Comparison of ENCODE assay signal across 24 cellular contexts in genomic region chr20:25047766-25048165, GRCh38. TPM values are rescaled to one million over a fixed set of nuclear protein-coding genes. Genes with fewer than 3 reads are reported as not detected.
DNase-seq lines count a peak whose midpoint lies in the region; ATAC-seq lines count a peak whose summit lies in the region.
"Had no signal": no experiment of that assay in that cellular context is flagged by ENCODE, and none has a peak within 500 bp of the region (broad histone marks: within the 10 kb centered on the region; RNA-seq: fewer than 3 reads in every experiment).

No MANE protein-coding gene starts in this region.

- H3K9me3 ChIP-seq in CD4-positive, alpha-beta memory T cell (ENCODE audit: control insufficient read depth in 1 of 2, low read length in 2 of 2) = no peaks in the 10 kb centered on the region
- no peaks in the 10 kb centered on the region for H3K9me3 ChIP-seq in T-helper 17 cell (ENCODE audit: control insufficient read depth, low read length, poor library complexity, severe bottlenecking)
- H3K9me3 ChIP-seq: SJCRH30, tibial artery had no signal

- peaks cover 4 to 28% of the 10 kb centered on the region in 2 donors for H3K36me3 Mint-ChIP-seq in CD4-positive, alpha-beta memory T cell
- peaks cover 3% of the 10 kb centered on the region for H3K36me3 Mint-ChIP-seq in T-helper 17 cell (ENCODE audit: low read depth)
- no peaks in the 10 kb centered on the region for H3K36me3 Mint-ChIP-seq in stimulated activated effector memory CD8-positive, alpha-beta T cell treated with anti-CD3 and anti-CD28 coated beads, Interleukin-12 subunit alpha, Interleukin-12 subunit beta, amount 100 ng/mL, for 72 hours
- H3K36me3 Mint-ChIP-seq: stimulated activated memory B cell treated with anti-CD40 and anti-IgM and Interleukin-4, amounts not matched to agents 10 μg/mL and 1 μg/mL and 100 μg/mL, for 72 hours had no signal

- peaks cover 12% of the 10 kb centered on the region for H3K36me3 ChIP-seq in CD4-positive, alpha-beta memory T cell (ENCODE audit: insufficient read depth, low read length)
- H3K36me3 ChIP-seq: cardiac muscle cell, SJCRH30 had no signal

- intact Hi-C loops in CD4-positive, alpha-beta memory T cell (cut with micrococcal nuclease) = no loop called here

- H3K27me3 Mint-ChIP-seq in CD4-positive, alpha-beta memory T cell = no peaks in the 10 kb centered on the region
- H3K27me3 Mint-ChIP-seq in T-helper 17 cell = no peaks in the 10 kb centered on the region
- H3K27me3 Mint-ChIP-seq: activated CD4-positive, alpha-beta T cell treated with anti-CD3 and anti-CD28 coated beads, Interleukin-2, amount 10 ng/mL, durations not matched to agents 7 days and 5 days; stimulated activated memory B cell treated with anti-CD40 and anti-IgM and Interleukin-4, amounts not matched to agents 10 μg/mL and 1 μg/mL and 100 μg/mL, for 72 hours had no signal

- peak overlapping the region in 6 of 7 donors; percentile 35 to 92 (median 72) for H3K27ac Mint-ChIP-seq in CD4-positive, alpha-beta memory T cell
- H3K27ac Mint-ChIP-seq in T-helper 17 cell = peak overlapping the region; percentile 61
- H3K27ac Mint-ChIP-seq in stimulated activated effector memory CD8-positive, alpha-beta T cell treated with anti-CD3 and anti-CD28 coated beads, Interleukin-12 subunit alpha, Interleukin-12 subunit beta, amount 100 ng/mL, for 72 hours = peak overlapping the region; percentile 75
- H3K27ac Mint-ChIP-seq: activated CD4-positive, alpha-beta T cell treated with anti-CD3 and anti-CD28 coated beads, Interleukin-2, amount 10 ng/mL, durations not matched to agents 7 days and 5 days had no signal

- peaks cover 19% of the 10 kb centered on the region for H3K4me1 ChIP-seq in CD4-positive, alpha-beta memory T cell (ENCODE audit: insufficient read depth, low read length)

- H3K27ac ChIP-seq in CD4-positive, alpha-beta memory T cell (ENCODE audit: low read depth, low read length) = no peak overlapping the region
- H3K27ac ChIP-seq in layer of hippocampus (ENCODE audit: low read depth, low read length) = peak overlapping the region; percentile 65
- H3K27ac ChIP-seq: cardiac muscle cell, SJCRH30 had no signal

- no peaks in the 10 kb centered on the region for H3K27me3 ChIP-seq in CD4-positive, alpha-beta memory T cell (ENCODE audit: insufficient read depth, low read length)
- H3K27me3 ChIP-seq in layer of hippocampus (ENCODE audit: control insufficient read depth, insufficient read depth, low read length) = no peaks in the 10 kb centered on the region
- H3K27me3 ChIP-seq: tibial artery had no signal

- CTCF ChIA-PET in CD4-positive, alpha-beta memory T cell (lab: Charles Lee; ENCODE audit: partially characterized antibody) = interaction anchor here (1.0 to 1.2 kb wide), 2 partner anchors 15 to 53 kb away, joined by 3 to 4 read pairs; no protein-coding TSS in a partner anchor

- peak; percentile 8 to 59 (median 25) for DNase-seq in CD4-positive, alpha-beta memory T cell
- DNase-seq in T-helper 17 cell (no peak), SK-N-DZ (ENCODE audit: low spot score) (no peak), NCI-H1048 (lab: John Stamatoyannopoulos, UW) (no peak)
- no peak for DNase-seq in stimulated activated effector memory CD8-positive, alpha-beta T cell treated with anti-CD3 and anti-CD28 coated beads, Interleukin-12 subunit alpha, Interleukin-12 subunit beta, amount 100 ng/mL, for 72 hours (ENCODE audit: low spot score in 2 of 2)
- DNase-seq: activated CD4-positive, alpha-beta T cell treated with anti-CD3 and anti-CD28 coated beads, Interleukin-2, amount 10 ng/mL, durations not matched to agents 7 days and 5 days; amniotic stem cell; COR-L47; effector CD8-positive, alpha-beta T cell; glutamatergic neuron; NCI-H1092; NCI-H2029; occipital lobe; PC-3; SJCRH30 had no signal

- POLR2A ChIA-PET in CD4-positive, alpha-beta memory T cell (lab: Charles Lee; ENCODE audit: partially characterized antibody) = interaction anchor here (1.5 kb wide), 1 partner anchor 10 kb away, joined by 3 read pairs; the partner anchor contains the start of gene ACSS1

- H3K4me3 Mint-ChIP-seq in CD4-positive, alpha-beta memory T cell = peak overlapping the region in 1 of 8 donors; percentile 21
- no peak overlapping the region for H3K4me3 Mint-ChIP-seq in T-helper 17 cell
- H3K4me3 Mint-ChIP-seq in stimulated activated effector memory CD8-positive, alpha-beta T cell treated with anti-CD3 and anti-CD28 coated beads, Interleukin-12 subunit alpha, Interleukin-12 subunit beta, amount 100 ng/mL, for 72 hours = no peak overlapping the region
- H3K4me3 Mint-ChIP-seq: activated CD4-positive, alpha-beta T cell treated with anti-CD3 and anti-CD28 coated beads, Interleukin-2, amount 10 ng/mL, durations not matched to agents 7 days and 5 days; stimulated activated memory B cell treated with anti-CD40 and anti-IgM and Interleukin-4, amounts not matched to agents 10 μg/mL and 1 μg/mL and 100 μg/mL, for 72 hours had no signal

- H3K9me3 Mint-ChIP-seq in CD4-positive, alpha-beta memory T cell = peaks cover 0 to 2% (median 0%) of the 10 kb centered on the region in 8 donors
- H3K9me3 Mint-ChIP-seq in stimulated activated effector memory CD8-positive, alpha-beta T cell treated with anti-CD3 and anti-CD28 coated beads, Interleukin-12 subunit alpha, Interleukin-12 subunit beta, amount 100 ng/mL, for 72 hours = no peaks in the 10 kb centered on the region
- H3K9me3 Mint-ChIP-seq: activated CD4-positive, alpha-beta T cell treated with anti-CD3 and anti-CD28 coated beads, Interleukin-2, amount 10 ng/mL, durations not matched to agents 7 days and 5 days; stimulated activated memory B cell treated with anti-CD40 and anti-IgM and Interleukin-4, amounts not matched to agents 10 μg/mL and 1 μg/mL and 100 μg/mL, for 72 hours had no signal

- H3K4me3 ChIP-seq in CD4-positive, alpha-beta memory T cell (ENCODE audit: low read length in 2 of 2) = no peak overlapping the region
- H3K4me3 ChIP-seq: cardiac muscle cell, SJCRH30, tibial artery had no signal

- ATAC-seq in T-helper 17 cell (peak; percentile 57), GM21529 (IDR thresholded peaks at IDR 0.05; ENCODE audit: unreplicated experiment) (no peak)
- no peak for ATAC-seq in stimulated activated effector memory CD8-positive, alpha-beta T cell treated with anti-CD3 and anti-CD28 coated beads, Interleukin-12 subunit alpha, Interleukin-12 subunit beta, amount 100 ng/mL, for 72 hours
- ATAC-seq: PC-3; stimulated activated memory B cell treated with anti-CD40 and anti-IgM and Interleukin-4, amounts not matched to agents 10 μg/mL and 1 μg/mL and 100 μg/mL, for 72 hours had no signal

- H3K4me1 Mint-ChIP-seq in CD4-positive, alpha-beta memory T cell = peaks cover 23 to 61% (median 47%) of the 10 kb centered on the region in 4 donors
- peaks cover 30% of the 10 kb centered on the region for H3K4me1 Mint-ChIP-seq in T-helper 17 cell
- peaks cover 57% of the 10 kb centered on the region for H3K4me1 Mint-ChIP-seq in stimulated activated effector memory CD8-positive, alpha-beta T cell treated with anti-CD3 and anti-CD28 coated beads, Interleukin-12 subunit alpha, Interleukin-12 subunit beta, amount 100 ng/mL, for 72 hours

RNA-seq across cellular contexts. Expression of gene ACSS1, which starts 10.2 kb away (rescaled TPM):
- 10 to 100 TPM; 55.4 to 56.5 TPM for total RNA-seq in CD4-positive, alpha-beta memory T cell
- 10 to 100 TPM; 44.6 to 47.2 TPM for polyA plus RNA-seq in CD4-positive, alpha-beta memory T cell
- 10 to 100 TPM; 33.1 to 34.0 TPM for total RNA-seq in T-helper 17 cell
- not detected in 2 replicates for polyA plus RNA-seq in SK-N-DZ (2014; cell fraction: cytosol; rRNA removed)
- 0.12 TPM in 1 of 2 replicates, not detected in the other for polyA plus RNA-seq in SK-N-DZ (2014; cell fraction: nucleus; rRNA removed)
- total RNA-seq: cardiac muscle cell had no signal
- polyA plus RNA-seq: cardiac muscle cell had no signal

RNA-seq across cellular contexts. Expression of gene VSX1, which starts 34.2 kb away (rescaled TPM):
- total RNA-seq in CD4-positive, alpha-beta memory T cell = not detected
- polyA plus RNA-seq in CD4-positive, alpha-beta memory T cell = not detected
- total RNA-seq in T-helper 17 cell = not detected
- polyA plus RNA-seq in SK-N-DZ (2014; cell fraction: cytosol; rRNA removed) = not detected in 2 replicates
- polyA plus RNA-seq in SK-N-DZ (2014; cell fraction: nucleus; rRNA removed) = not detected in 2 replicates
- total RNA-seq: activated CD4-positive, alpha-beta T cell treated with anti-CD3 and anti-CD28 coated beads, Interleukin-2, amount 10 ng/mL, durations not matched to agents 7 days and 5 days; cardiac muscle cell; Daoy; H1; lower leg skin; occipital lobe; PC-3; T-helper 1 cell treated with Interleukin-12 subunit alpha and Interleukin-12 subunit beta and Interleukin-4 antibody, amounts not matched to agents 30 ng/mL and 1 ng/mL, for 36 hours had no signal
- polyA plus RNA-seq: cardiac muscle cell had no signal

RNA-seq across cellular contexts. Expression of gene APMAP, which starts 55.2 kb away (rescaled TPM):
- total RNA-seq in CD4-positive, alpha-beta memory T cell = 10 to 100 TPM; 48.4 to 50.0 TPM
- 100 to 1,000 TPM in 1 of 2 donors, 10 to 100 TPM in 1; 70.7 to 130 TPM for polyA plus RNA-seq in CD4-positive, alpha-beta memory T cell
- 10 to 100 TPM; 24.6 to 26.2 TPM for total RNA-seq in T-helper 17 cell
- polyA plus RNA-seq in SK-N-DZ (2014; cell fraction: cytosol; rRNA removed) = 119 and 121 TPM in 2 replicates
- 70.2 and 80.1 TPM in 2 replicates for polyA plus RNA-seq in SK-N-DZ (2014; cell fraction: nucleus; rRNA removed)

Comparison
In these comparisons a context has a peak if more than half of its experiments do, and no peak if none do; other contexts are left out.
1. DNase-seq: peak in CD4-positive, alpha-beta memory T cell (5 of 5); none in T-helper 17 cell (0 of 3), stimulated activated effector memory CD8-positive, alpha-beta T cell treated with anti-CD3 and anti-CD28 coated beads, Interleukin-12 subunit alpha, Interleukin-12 subunit beta, amount 100 ng/mL, for 72 hours (0 of 2), SK-N-DZ (single experiment) and NCI-H1048 (single experiment).
2. Peak in every context shown above with its lines, with median percentiles within 50 percentile points of each other: H3K27ac Mint-ChIP-seq.